Comparison of ENCODE assay signal across 22 cellular contexts in the genomic region with DNA sequence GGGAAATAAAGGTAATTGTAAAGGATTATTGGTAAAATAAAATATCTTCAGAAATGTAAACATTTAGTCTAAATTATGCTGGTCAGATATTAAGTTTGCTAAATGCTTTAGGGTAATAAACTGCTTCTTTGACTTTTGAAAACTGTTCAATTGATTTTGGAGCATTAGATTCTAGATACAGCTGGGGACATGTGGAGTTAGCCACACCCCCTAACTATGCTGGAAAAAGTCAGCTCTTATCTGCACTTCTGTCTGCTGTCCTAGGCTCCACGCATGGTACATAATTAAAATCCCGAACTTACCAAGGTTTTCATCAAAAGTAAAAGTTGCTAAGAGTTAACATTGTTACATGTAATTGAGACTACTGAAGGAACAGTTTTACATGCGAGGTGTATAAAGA.
"Had no signal": no experiment of that assay in that cellular context is flagged by ENCODE, and none has a peak within 500 bp of the region (broad histone marks: within the 10 kb centered on the region; RNA-seq: fewer than 3 reads in every experiment).

No MANE protein-coding gene starts in this region.

- H3K27ac ChIP-seq: colonic mucosa, epithelial cell of prostate, esophagus squamous epithelium, gastrocnemius medialis, heart right ventricle, left ventricle myocardium inferior, lower lobe of right lung had no signal

- H3K36me3 ChIP-seq: colonic mucosa, esophagus squamous epithelium, gastrocnemius medialis, heart right ventricle, left ventricle myocardium inferior, lower lobe of right lung had no signal

- H3K4me1 ChIP-seq: left ventricle myocardium inferior had no signal

- H3K27me3 ChIP-seq: colonic mucosa, esophagus squamous epithelium, gastrocnemius medialis, heart right ventricle had no signal

- ATAC-seq: effector memory CD8-positive, alpha-beta T cell; esophagus mucosa; gastrocnemius medialis; heart right ventricle; left cardiac atrium; lower lobe of right lung had no signal

- H3K4me3 ChIP-seq: colonic mucosa, esophagus squamous epithelium, gastrocnemius medialis, heart right ventricle, left ventricle myocardium inferior, lower lobe of right lung had no signal

- FAIRE-seq: endometrium, islet of Langerhans had no signal

- DNase-seq: colonic mucosa; cortex of kidney; effector CD8-positive, alpha-beta T cell; effector memory CD8-positive, alpha-beta T cell; endodermal cell; esophagus squamous epithelium; foreskin fibroblast; foreskin melanocyte; gastrocnemius medialis; glutamatergic neuron; head of caudate nucleus; heart right ventricle; hippocampal formation; left cardiac atrium; left ventricle myocardium inferior; lower lobe of right lung; mesendoderm; midbrain had no signal

- H3K9me3 ChIP-seq: colonic mucosa, esophagus squamous epithelium, gastrocnemius medialis had no signal
